ENCODE assay signal across 9 cellular contexts in the genomic region with DNA sequence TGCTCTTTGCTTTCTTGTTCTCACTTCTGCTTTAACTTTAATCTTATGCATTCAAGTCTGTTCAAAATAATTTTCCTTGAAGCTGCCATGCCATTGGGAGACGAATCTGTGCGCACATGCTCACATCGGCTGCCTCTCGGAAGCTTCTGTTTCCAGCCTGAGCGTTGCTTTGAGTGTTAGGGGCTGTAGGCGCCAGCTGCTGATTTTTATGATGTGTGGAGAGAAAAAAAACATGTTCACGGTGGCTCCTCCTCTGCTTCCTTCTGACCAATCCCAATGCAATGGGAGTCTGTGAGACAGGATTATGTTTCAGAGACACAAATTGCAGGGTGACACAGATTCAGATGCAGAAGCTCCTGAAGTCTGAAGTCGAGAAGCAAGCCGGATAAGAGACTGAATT. TPM values are rescaled to one million over a fixed set of nuclear protein-coding genes. Genes with fewer than 3 reads are reported as not detected.
DNase-seq lines count a peak whose midpoint lies in the region; ATAC-seq and TF ChIP-seq lines count a peak whose summit lies in the region.
"Had no signal": no experiment of that assay in that cellular context is flagged by ENCODE, and none has a peak within 500 bp of the region (broad histone marks: within the 10 kb centered on the region; RNA-seq: fewer than 3 reads in every experiment).

A gene (minus strand): TSS at position 178 of the 400 bp plus-strand sequence. CDS start 426 bp downstream, outside the sequence.

- no peak within 1 kb of the TSS for H3K27ac ChIP-seq in HCT116 (ENCODE audit: low read depth, low read length)
- H3K27ac ChIP-seq: SJSA1 had no signal

- TF ChIP-seq RAD21 in HCT116 (IDR thresholded peaks at IDR 0.05; ENCODE audit: low read depth): no peak

- H3K27me3 Mint-ChIP-seq in osteocyte (ENCODE audit: unreplicated experiment): peaks cover 34% of the 10 kb centered on the region
- H3K27me3 Mint-ChIP-seq in effector memory CD8-positive, alpha-beta T cell: no peaks in the 10 kb centered on the region

- ATAC-seq in HCT116: peak; percentile 94
- no peak for ATAC-seq in HG03571 (IDR thresholded peaks at IDR 0.05; ENCODE audit: unreplicated experiment)
- no peak for ATAC-seq in effector memory CD8-positive, alpha-beta T cell (replicated peaks)
- no peak for ATAC-seq in HG03354 (IDR thresholded peaks at IDR 0.05; ENCODE audit: poor library complexity, severe bottlenecking, unreplicated experiment)
- no peak for ATAC-seq in HG03457 (IDR thresholded peaks at IDR 0.05; ENCODE audit: unreplicated experiment)

- no peaks in the 10 kb centered on the region for H3K9me2 ChIP-seq in HCT116 (ENCODE audit: insufficient read depth)

- H3K9me3 Mint-ChIP-seq in osteocyte (ENCODE audit: unreplicated experiment): no peaks in the 10 kb centered on the region
- H3K9me3 Mint-ChIP-seq in effector memory CD8-positive, alpha-beta T cell: peaks cover 1 to 8% of the 10 kb centered on the region in 2 donors

- H3K4me1 ChIP-seq in HCT116 (ENCODE audit: control insufficient read depth in 1 of 2, insufficient read depth in 2 of 2, low read length in 2 of 2): peaks cover 0 to 9% of the 10 kb centered on the region in 2 experiments; a peak in 1 of 4 replicates
- H3K4me1 ChIP-seq: SJSA1 had no signal

- H3K4me3 ChIP-seq in HCT116 (replicated peaks in 1 of 2; ENCODE audit: low read depth in 1 of 2, low read length in 2 of 2): peak within 1 kb of the TSS; percentile 17 to 36; a peak in 3 of 4 replicates
- H3K4me3 ChIP-seq: SJSA1 had no signal

- peak within 1 kb of the TSS; percentile 93 for H2AFZ ChIP-seq in HCT116 (ENCODE audit: low read depth, low read length, poor library complexity, severe bottlenecking)

- no peaks in the 10 kb centered on the region for H3K79me2 ChIP-seq in HCT116 (ENCODE audit: insufficient read depth, low read length)

- 0 out of 2 replicates have a peak within 1 kb of the TSS, but pooled peaks have one; percentile 2 for H3K9ac ChIP-seq in HCT116 (ENCODE audit: low read length)

- CTCF ChIA-PET in HCT116 (lab: Charles Lee): interaction anchor here (1.5 kb wide), 1 partner anchor 376 kb away, joined by 5 read pairs; no protein-coding TSS in a partner anchor

- no peaks in the 10 kb centered on the region for H3K9me3 ChIP-seq in HCT116 (ENCODE audit: control insufficient read depth in 1 of 2, insufficient read depth in 1 of 2, low read depth in 1 of 2, low read length in 2 of 2)
- H3K9me3 ChIP-seq: SJSA1 had no signal

- no peaks in the 10 kb centered on the region for H3K36me3 ChIP-seq in HCT116 (ENCODE audit: control insufficient read depth in 1 of 2, insufficient read depth in 2 of 2, low read length in 2 of 2)
- H3K36me3 ChIP-seq: SJSA1 had no signal

- POLR2A ChIA-PET in HCT116 (lab: Charles Lee): interaction anchor here (1.2 kb wide), 1 partner anchor 17 kb away, joined by 4 read pairs; no protein-coding TSS in a partner anchor

- H3K36me3 Mint-ChIP-seq in osteocyte (ENCODE audit: unreplicated experiment): no peaks in the 10 kb centered on the region
- H3K36me3 Mint-ChIP-seq in effector memory CD8-positive, alpha-beta T cell (ENCODE audit: insufficient read depth): no peaks in the 10 kb centered on the region

- BruUV-seq in HCT116 (replicated peaks; lab: Mats Ljungman, UMichigan): no TSS peak

- DNase-seq in HCT116 (ENCODE audit: low read depth, low spot score) (peak; percentile 48), NCI-H526 treated with DMSO at 0.1 percent for 48 hours (lab: John Stamatoyannopoulos, UW) (peak; percentile 83), fibroblast of gingiva (ENCODE audit: low read depth) (peak; percentile 72), osteocyte (ENCODE audit: extremely low spot score, unreplicated experiment) (no peak)
- no peak for DNase-seq in effector memory CD8-positive, alpha-beta T cell

- RAD21 ChIA-PET in HCT116 (lab: Charles Lee; ENCODE audit: low non-redundant PET in 1 of 2, low total read pairs in 2 of 2, uncharacterized antibody in 2 of 2, unreplicated experiment in 2 of 2): no interaction called here

- H3K4me3 Mint-ChIP-seq in osteocyte (ENCODE audit: unreplicated experiment): peak within 1 kb of the TSS; percentile 75
- no peak within 1 kb of the TSS for H3K4me3 Mint-ChIP-seq in effector memory CD8-positive, alpha-beta T cell

- no peak for TF ChIP-seq CTCF in HCT116 (IDR thresholded peaks at IDR 0.05 in 2 of 3, conservative IDR thresholded peaks at IDR 0.05 in 1 of 3; ENCODE audit: borderline replicate concordance in 1 of 3, insufficient read depth in 1 of 3, low read depth in 2 of 3, low read length in 2 of 3)
- no peak for TF ChIP-seq CTCF in osteocyte (IDR thresholded peaks at IDR 0.05)

- H3K4me1 Mint-ChIP-seq in osteocyte (ENCODE audit: unreplicated experiment): peaks cover 15% of the 10 kb centered on the region
- H3K4me1 Mint-ChIP-seq in effector memory CD8-positive, alpha-beta T cell (ENCODE audit: low read depth in 2 of 2): no peaks in the 10 kb centered on the region

- H3K27me3 ChIP-seq in HCT116 (ENCODE audit: insufficient read depth, low read length): no peaks in the 10 kb centered on the region
- H3K27me3 ChIP-seq: SJSA1 had no signal

- intact Hi-C loops in HCT116 (cut with micrococcal nuclease): no loop called here

- peak within 1 kb of the TSS; percentile 70 for H3K4me2 ChIP-seq in HCT116 (ENCODE audit: low read length)

- H4K20me1 ChIP-seq in HCT116 (ENCODE audit: insufficient read depth): no peaks in the 10 kb centered on the region

- H3K27ac Mint-ChIP-seq in osteocyte (ENCODE audit: unreplicated experiment): peak within 1 kb of the TSS; percentile 61
- H3K27ac Mint-ChIP-seq in effector memory CD8-positive, alpha-beta T cell: no peak within 1 kb of the TSS

- no peak for TF ChIP-seq POLR2A in HCT116 (IDR thresholded peaks at IDR 0.05; ENCODE audit: borderline replicate concordance, extremely low read depth, insufficient read depth, insufficient read length)

TF ChIP-seq in HCT116, 20 proteins besides CTCF, POLR2A, EP300 and RAD21:
- no peak for TF ChIP-seq SRF (IDR thresholded peaks at IDR 0.05; ENCODE audit: low read depth)
- TF ChIP-seq POLR2AphosphoS5 (IDR thresholded peaks at IDR 0.05; ENCODE audit: low read depth, low read length): 0 out of 2 replicates have a peak, but pooled peaks have one; percentile 13
- TF ChIP-seq SIN3A (IDR thresholded peaks at IDR 0.05; ENCODE audit: low read depth): no peak
- TF ChIP-seq TCF7L2 (IDR thresholded peaks at IDR 0.05; ENCODE audit: borderline replicate concordance, extremely low read depth, insufficient read depth, insufficient read length): no peak
- TF ChIP-seq, protein P1, sequence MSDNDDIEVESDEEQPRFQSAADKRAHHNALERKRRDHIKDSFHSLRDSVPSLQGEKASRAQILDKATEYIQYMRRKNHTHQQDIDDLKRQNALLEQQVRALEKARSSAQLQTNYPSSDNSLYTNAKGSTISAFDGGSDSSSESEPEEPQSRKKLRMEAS (IDR thresholded peaks at IDR 0.05): 0 out of 2 replicates have a peak, but pooled peaks have one; percentile 39

RNA-seq across cellular contexts. Expression of the gene that starts here (rescaled TPM):
- not detected for total RNA-seq in HCT116 (2021; ENCODE audit: unreplicated experiment)
- polyA plus RNA-seq in HCT116 (2012): not detected in 2 replicates
- total RNA-seq in osteocyte: not detected in 2 replicates
- total RNA-seq: SJSA1 had no signal

Comparison
In these comparisons a context has a peak if more than half of its experiments do, and no peak if none do; other contexts are left out.
1. Peak in DNase-seq, ATAC-seq, H3K4me3 ChIP-seq, H3K9ac ChIP-seq and H3K4me2 ChIP-seq in HCT116; RNA of the gene not detected or under 1 TPM.
2. DNase-seq: peak in NCI-H526 treated with DMSO at 0.1 percent for 48 hours (single experiment) and fibroblast of gingiva (single experiment); none in osteocyte (single experiment) and effector memory CD8-positive, alpha-beta T cell (0 of 3).